ENCODE assay signal across 22 cellular contexts in the genomic region with DNA sequence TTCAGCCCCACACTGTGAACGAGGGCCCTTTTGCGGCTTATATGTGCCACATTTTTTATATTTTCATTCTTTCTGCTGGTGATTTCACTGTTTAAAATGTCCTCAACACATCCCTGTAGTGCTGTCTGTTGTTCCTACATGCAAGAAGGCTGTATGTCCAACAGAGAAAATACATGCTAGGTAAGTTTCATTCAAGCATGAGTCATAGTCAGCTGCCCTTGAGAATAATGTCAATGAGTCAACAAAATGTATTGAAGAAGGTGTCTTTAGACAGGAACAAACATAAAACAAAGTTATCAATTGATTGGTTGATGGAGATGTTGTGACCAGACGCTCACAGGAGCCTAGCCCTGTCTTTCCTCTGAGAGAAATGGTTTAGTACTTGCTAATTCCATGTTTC.
DNase-seq lines count a peak whose midpoint lies in the region; ATAC-seq and TF ChIP-seq lines count a peak whose summit lies in the region.
"Had no signal": no experiment of that assay in that cellular context is flagged by ENCODE, and none has a peak within 500 bp of the region (broad histone marks: within the 10 kb centered on the region; RNA-seq: fewer than 3 reads in every experiment).

No MANE protein-coding gene starts in this region.

- in situ Hi-C loops in mammary epithelial cell (cut with MboI; ENCODE audit: low sequenced_read_pairs in 2 of 2), result no loop called here

- intact Hi-C loops in mammary epithelial cell (cut with micrococcal nuclease), result no loop called here

- H3K4me1 ChIP-seq in mammary epithelial cell (ENCODE audit: insufficient read depth, low read length), result no peaks in the 10 kb centered on the region

- no peak overlapping the region for H3K4me2 ChIP-seq in mammary epithelial cell (ENCODE audit: insufficient read depth, low read depth, low read length)

- H3K36me3 Mint-ChIP-seq in endothelial cell (ENCODE audit: low read depth, unreplicated experiment), result no peaks in the 10 kb centered on the region
- H3K36me3 Mint-ChIP-seq: activated naive CD4-positive, alpha-beta T cell treated with anti-CD3 and anti-CD28 coated beads, Interleukin-2, amount 50 U/mL, for 72 hours; natural killer cell treated with Interleukin-12 subunit alpha and Interleukin-12 subunit beta and Interleukin-15 and Interleukin-18, amount 100 ng/mL, for 72 hours; WTC11 had no signal

- H3K4me1 Mint-ChIP-seq in endothelial cell (ENCODE audit: unreplicated experiment), result no peaks in the 10 kb centered on the region
- H3K4me1 Mint-ChIP-seq: activated T-helper 17 cell treated with anti-CD3 and anti-CD28 coated beads, Interleukin-2, amount 50 U/mL, for 72 hours; WTC11 had no signal

- peaks cover 2% of the 10 kb centered on the region for H3K27me3 Mint-ChIP-seq in endothelial cell (ENCODE audit: unreplicated experiment)
- H3K27me3 Mint-ChIP-seq: activated T-helper 17 cell treated with anti-CD3 and anti-CD28 coated beads, Interleukin-2, amount 50 U/mL, for 72 hours had no signal

- H3K9me3 ChIP-seq in mammary epithelial cell (replicated peaks; ENCODE audit: insufficient read depth, low read length), result no peaks in the 10 kb centered on the region
- H3K9me3 ChIP-seq: left ventricle myocardium inferior, ovary had no signal

- WGBS in mammary epithelial cell (ENCODE audit: low coverage, missing lambda C conversion rate), result 84% methylated on average over 3 of the region's 3 CpGs

- no peaks in the 10 kb centered on the region for H3K36me3 ChIP-seq in mammary epithelial cell (ENCODE audit: insufficient read depth, low read length)
- H3K36me3 ChIP-seq: left ventricle myocardium inferior, ovary had no signal

- no peaks in the 10 kb centered on the region for H4K20me1 ChIP-seq in mammary epithelial cell (ENCODE audit: insufficient read depth, low read length)

- no peak overlapping the region for H2AFZ ChIP-seq in mammary epithelial cell (ENCODE audit: low read depth, low read length)

- dilution Hi-C loops in mammary epithelial cell (cut with HindIII; ENCODE audit: low sequenced_read_pairs), result loop anchor here (5.0 kb wide), 1 partner anchor 84 kb away; no protein-coding TSS in a partner anchor

- H3K27ac ChIP-seq in mammary epithelial cell (ENCODE audit: insufficient read depth, low read depth, low read length), result no peak overlapping the region
- H3K27ac ChIP-seq: C4-2B, left ventricle myocardium inferior, ovary had no signal

- CTCF ChIA-PET in mammary epithelial cell (lab: Charles Lee; ENCODE audit: low non-redundant PET), result no interaction called here

- H3K4me3 ChIP-seq in mammary epithelial cell (replicated peaks in 1 of 3; ENCODE audit: insufficient read depth in 1 of 3, low read depth in 2 of 3, low read length in 3 of 3), result no peak overlapping the region
- H3K4me3 ChIP-seq: K562, left ventricle myocardium inferior, ovary had no signal

- H3K9ac ChIP-seq in mammary epithelial cell (ENCODE audit: insufficient read depth, low read length), result no peak overlapping the region

- ATAC-seq in HG02678 (IDR thresholded peaks at IDR 0.05; ENCODE audit: unreplicated experiment), result no peak
- ATAC-seq: activated naive CD4-positive, alpha-beta T cell treated with anti-CD3 and anti-CD28 coated beads, Interleukin-2, amount 50 U/mL, for 72 hours; activated T-helper 17 cell treated with anti-CD3 and anti-CD28 coated beads, Interleukin-2, amount 50 U/mL, for 72 hours; K562; natural killer cell treated with Interleukin-12 subunit alpha and Interleukin-12 subunit beta and Interleukin-15 and Interleukin-18, amount 100 ng/mL, for 72 hours; sciatic nerve; WTC11 had no signal

- H3K27ac Mint-ChIP-seq in endothelial cell (ENCODE audit: unreplicated experiment), result no peak overlapping the region
- H3K27ac Mint-ChIP-seq: activated naive CD4-positive, alpha-beta T cell treated with anti-CD3 and anti-CD28 coated beads, Interleukin-2, amount 50 U/mL, for 72 hours; activated T-helper 17 cell treated with anti-CD3 and anti-CD28 coated beads, Interleukin-2, amount 50 U/mL, for 72 hours; natural killer cell treated with Interleukin-12 subunit alpha and Interleukin-12 subunit beta and Interleukin-15 and Interleukin-18, amount 100 ng/mL, for 72 hours; WTC11 had no signal

- no TSS peak for BruUV-seq in mammary epithelial cell (replicated peaks; lab: Mats Ljungman, UMichigan)

- H3K4me3 Mint-ChIP-seq in endothelial cell (ENCODE audit: unreplicated experiment), result no peak overlapping the region
- H3K4me3 Mint-ChIP-seq: activated T-helper 17 cell treated with anti-CD3 and anti-CD28 coated beads, Interleukin-2, amount 50 U/mL, for 72 hours; natural killer cell treated with Interleukin-12 subunit alpha and Interleukin-12 subunit beta and Interleukin-15 and Interleukin-18, amount 100 ng/mL, for 72 hours; WTC11 had no signal

- TF ChIP-seq CTCF in mammary epithelial cell (conservative IDR thresholded peaks at IDR 0.05 in 1 of 2, IDR thresholded peaks at IDR 0.05 in 1 of 2; ENCODE audit: extremely low read depth in 1 of 2, insufficient read depth in 1 of 2, low read depth in 1 of 2, low read length in 2 of 2) (no peak), endothelial cell (IDR thresholded peaks at IDR 0.05; ENCODE audit: unreplicated experiment) (no peak)

- H3K9me3 Mint-ChIP-seq in endothelial cell (ENCODE audit: unreplicated experiment), result no peaks in the 10 kb centered on the region
- H3K9me3 Mint-ChIP-seq: activated T-helper 17 cell treated with anti-CD3 and anti-CD28 coated beads, Interleukin-2, amount 50 U/mL, for 72 hours had no signal

- no peaks in the 10 kb centered on the region for H3K27me3 ChIP-seq in mammary epithelial cell (ENCODE audit: insufficient read depth, low read length)
- H3K27me3 ChIP-seq: ovary had no signal

- no peaks in the 10 kb centered on the region for H3K79me2 ChIP-seq in mammary epithelial cell (ENCODE audit: insufficient read depth, low read length)

- peak; percentile 95 for DNase-seq in DMS53 (lab: John Stamatoyannopoulos, UW)
- peak; percentile 44 for DNase-seq in NCI-H2029 treated with DMSO at 0.1 percent for 48 hours (lab: John Stamatoyannopoulos, UW)
- peak; percentile 78 for DNase-seq in mammary epithelial cell
- DNase-seq in kidney tubule cell (ENCODE audit: low spot score), result peak; percentile 64
- no peak for DNase-seq in endothelial cell (ENCODE audit: low spot score)
- no peak for DNase-seq in SIG-M5 (lab: John Stamatoyannopoulos, UW)
- DNase-seq: activated CD4-positive, alpha-beta T cell treated with anti-CD3 and anti-CD28 coated beads, Interleukin-2, amount 50 U/mL, for 4 hours; activated CD8-positive, alpha-beta memory T cell treated with anti-CD3 and anti-CD28 coated beads, Interleukin-2, amount 50 U/mL, for 4 hours; effector CD8-positive, alpha-beta T cell; H7; left ventricle myocardium inferior; midbrain; MV-4-11; ovary had no signal

Comparison
In these comparisons a context has a peak if more than half of its experiments do, and no peak if none do; other contexts are left out.
1. DNase-seq: peak in DMS53 (single experiment), NCI-H2029 treated with DMSO at 0.1 percent for 48 hours (single experiment), mammary epithelial cell (single experiment) and kidney tubule cell (single experiment); none in endothelial cell (single experiment) and SIG-M5 (single experiment).